ENCODE assay signal across 10 cellular contexts in genomic region chr19:41666075-41666474, GRCh38. TPM values are rescaled to one million over a fixed set of nuclear protein-coding genes. Genes with fewer than 3 reads are reported as not detected.
"Had no signal": no experiment of that assay in that cellular context is flagged by ENCODE, and none has a peak within 500 bp of the region (broad histone marks: within the 10 kb centered on the region; RNA-seq: fewer than 3 reads in every experiment).

No MANE protein-coding gene starts in this region.

- FAIRE-seq: H54, HTR-8/SVneo had no signal

- H3K4me1 Mint-ChIP-seq: H9, IgD-negative memory B cell had no signal

- H3K9ac ChIP-seq: GM23248 had no signal

- H3K27ac ChIP-seq: GM23248 had no signal

- H2AFZ ChIP-seq: GM23248 had no signal

- H3K4me3 Mint-ChIP-seq: H9 had no signal

- H3K36me3 Mint-ChIP-seq: IgD-negative memory B cell had no signal

- DNase-seq: GM23248, GOT3, H9, HCEC 1CT, Kasumi-1, KG1 had no signal

- H3K27ac Mint-ChIP-seq: H9, IgD-negative memory B cell had no signal

- H3K4me3 ChIP-seq: GM23248 had no signal

RNA-seq across cellular contexts. Expression of gene CEACAM7, which starts 22.0 kb away (rescaled TPM):
- total RNA-seq: GM23248, H9 had no signal
- polyA plus RNA-seq: GM23248, IgD-negative memory B cell had no signal

RNA-seq across cellular contexts. Expression of gene CEACAM4, which starts 39.2 kb away (rescaled TPM):
- total RNA-seq: GM23248, H9, HT-29 had no signal
- polyA plus RNA-seq: GM23248, IgD-negative memory B cell had no signal

RNA-seq across cellular contexts. Expression of gene CEACAM5, which starts 42.4 kb away (rescaled TPM):
- total RNA-seq: GM23248, H9 had no signal
- polyA plus RNA-seq: GM23248, IgD-negative memory B cell had no signal
